Comparison of ENCODE assay signal across 7 cellular contexts in the genomic region with DNA sequence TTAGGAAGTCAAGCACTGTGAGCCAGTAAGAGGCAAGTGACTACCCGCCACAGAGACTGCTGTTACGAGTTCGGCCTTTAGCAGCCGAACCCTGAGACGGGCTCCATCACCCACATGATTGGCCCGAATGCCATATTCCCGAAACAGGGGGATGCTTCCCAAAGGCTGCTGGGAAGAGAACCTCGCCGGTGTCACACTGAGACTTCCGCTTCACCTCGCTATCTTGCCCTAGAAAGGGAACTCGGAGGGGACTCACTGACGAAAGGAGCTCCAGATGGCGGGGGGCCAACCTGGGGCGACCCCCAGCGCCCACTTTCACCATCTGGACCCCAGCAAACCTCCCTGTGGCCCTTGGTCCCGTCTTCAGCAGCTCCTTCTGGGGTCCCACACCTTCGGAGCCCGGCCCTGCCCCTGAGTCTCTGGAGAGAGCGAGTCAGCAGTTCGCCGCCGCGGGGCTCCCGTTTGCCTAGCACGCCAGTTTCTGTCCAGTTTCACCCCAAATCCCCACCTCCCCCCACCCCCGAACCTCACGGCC. TPM values are rescaled to one million over a fixed set of nuclear protein-coding genes. Genes with fewer than 3 reads are reported as not detected.
DNase-seq lines count a peak whose midpoint lies in the region; ATAC-seq and TF ChIP-seq lines count a peak whose summit lies in the region.

No MANE protein-coding gene starts in this region.

- ATAC-seq in GM18505 (IDR thresholded peaks at IDR 0.05; ENCODE audit: unreplicated experiment), result peak; percentile 10
- peak; percentile 30 for ATAC-seq in HG02571 (IDR thresholded peaks at IDR 0.05; ENCODE audit: unreplicated experiment)
- peak; percentile 36 to 59 (median 49) for ATAC-seq in heart left ventricle

- peak overlapping the region; percentile 60 to 95 (median 88) for H3K27ac ChIP-seq in heart left ventricle

- WGBS in heart left ventricle, 4 donors, result 4 to 13% (median 6%) methylated on average over 15 to 28 of the region's 28 CpGs

- peak; percentile 18 for DNase-seq in MV-4-11 (lab: John Stamatoyannopoulos, UW)
- DNase-seq in heart left ventricle, result peak in 2 of 5 donors; percentile 33 to 49
- DNase-seq in pons (ENCODE audit: low spot score), result peak; percentile 35
- no peak for DNase-seq in NCI-H2171 (lab: John Stamatoyannopoulos, UW)

- H3K27me3 Mint-ChIP-seq in activated naive CD8-positive, alpha-beta T cell, result no peaks in the 10 kb centered on the region

- peak overlapping the region; percentile 56 to 93 (median 77) for H3K4me3 ChIP-seq in heart left ventricle

- TF ChIP-seq POLR2A in GM18505 (IDR thresholded peaks at IDR 0.05; ENCODE audit: borderline replicate concordance, extremely low read depth, insufficient read depth, insufficient read length), result no peak
- no peak for TF ChIP-seq POLR2A in heart left ventricle (IDR thresholded peaks at IDR 0.05)

- intact Hi-C loops in heart left ventricle (cut with DNase I), result no loop called here

- no peaks in the 10 kb centered on the region for H3K9me3 Mint-ChIP-seq in activated naive CD8-positive, alpha-beta T cell (ENCODE audit: low read depth)

- no peak for TF ChIP-seq CTCF in heart left ventricle (IDR thresholded peaks at IDR 0.05)

- peaks cover 0 to 26% (median 6%) of the 10 kb centered on the region in 12 donors for H3K4me1 ChIP-seq in heart left ventricle

- peaks cover 46% of the 10 kb centered on the region for H3K4me1 Mint-ChIP-seq in activated naive CD8-positive, alpha-beta T cell (ENCODE audit: low read depth)

- no peaks in the 10 kb centered on the region for H3K9me3 ChIP-seq in heart left ventricle

- peaks cover 0 to 40% (median 29%) of the 10 kb centered on the region in 9 donors for H3K36me3 ChIP-seq in heart left ventricle

- no peaks in the 10 kb centered on the region for H3K27me3 ChIP-seq in heart left ventricle

- H3K36me3 Mint-ChIP-seq in activated naive CD8-positive, alpha-beta T cell, result peaks cover 10% of the 10 kb centered on the region

- H3K27ac Mint-ChIP-seq in activated naive CD8-positive, alpha-beta T cell, result peak overlapping the region; percentile 89

- peak overlapping the region; percentile 92 for H3K4me3 Mint-ChIP-seq in activated naive CD8-positive, alpha-beta T cell

RNA-seq across cellular contexts. Expression of a gene that starts 0.5 kb away (rescaled TPM):
- total RNA-seq in heart left ventricle, result 10 to 100 TPM; 26.0 to 61.4 (median 38.5) TPM
- polyA plus RNA-seq in heart left ventricle, result 10 to 100 TPM; 20.9 to 51.2 TPM

RNA-seq across cellular contexts. Expression of a gene that starts 31.2 kb away (rescaled TPM):
- 10 to 100 TPM in 5 of 9 donors, 1 to 10 TPM in 4; 5.2 to 22.0 (median 11.1) TPM for total RNA-seq in heart left ventricle
- polyA plus RNA-seq in heart left ventricle, result 10 to 100 TPM in 1 of 2 donors, 1 to 10 TPM in 1; 4.1 to 13.3 TPM
